In genomic region chr5:134787692-134788091, GRCh38 we compare ENCODE assay signal across 6 cellular contexts.
"Had no signal": no experiment of that assay in that cellular context is flagged by ENCODE, and none has a peak within 500 bp of the region (broad histone marks: within the 10 kb centered on the region; RNA-seq: fewer than 3 reads in every experiment).

No MANE protein-coding gene starts in this region.

- DNase-seq: GM23248, GOT3, H7, IMR-90, KBM-7 had no signal

- H3K9me3 ChIP-seq: HAP-1 had no signal

- H3K9ac ChIP-seq: GM23248 had no signal

- H2AFZ ChIP-seq: GM23248 had no signal

- H3K27ac ChIP-seq: GM23248 had no signal

- H3K4me3 ChIP-seq: GM23248, HAP-1 had no signal
